Comparison of ENCODE assay signal across 8 cellular contexts in genomic region chrX:46903458-46904242, GRCh38. TPM values are rescaled to one million over a fixed set of nuclear protein-coding genes. Genes with fewer than 3 reads are reported as not detected.
DNase-seq lines count a peak whose midpoint lies in the region; ATAC-seq, FAIRE-seq and TF ChIP-seq lines count a peak whose summit lies in the region.

No MANE protein-coding gene starts in this region.

- CTCF ChIA-PET in HepG2 (lab: Yijun Ruan, JAX; ENCODE audit: low intra/inter-chr PET ratio, low total read pairs): interaction anchor here (0.5 to 2.1 kb wide), 6 partner anchors 10 to 475 kb away, joined by 3 to 33 read pairs (median 4); partner anchors contain the start of gene SLC9A7

- no peak for TF ChIP-seq POLR2A in HepG2 (IDR thresholded peaks at IDR 0.05; ENCODE audit: insufficient read depth in 1 of 2, low read depth in 2 of 2, low read length in 2 of 2)

- peak overlapping the region; percentile 74 for H3K4me2 ChIP-seq in HepG2 (ENCODE audit: low read depth, low read length)

- 0 out of 2 replicates have a peak overlapping the region, but pooled peaks have one; percentile 39 for H3K9ac ChIP-seq in HepG2 (ENCODE audit: insufficient read depth, low read depth, low read length)

- no CpG with 5 or more reads among the region's 14 CpGs for WGBS in HepG2 (ENCODE audit: low lambda C conversion rate)

- H3K9me3 ChIP-seq in HepG2 (ENCODE audit: low read length): no peaks in the 10 kb centered on the region

- POLR2A ChIA-PET in HepG2 (lab: Yijun Ruan, JAX): no interaction called here

- no peaks in the 10 kb centered on the region for H3K36me3 ChIP-seq in HepG2 (replicated peaks in 1 of 2; ENCODE audit: control insufficient read depth in 1 of 2, insufficient read depth in 2 of 2, low read length in 2 of 2)

- no peak overlapping the region for H3K27ac ChIP-seq in HepG2 (ENCODE audit: extremely low read length, insufficient read depth, low read length)

- no peaks in the 10 kb centered on the region for H3K79me2 ChIP-seq in HepG2 (ENCODE audit: insufficient read depth, low read length)

- peak; percentile 92 for TF ChIP-seq CTCF in HepG2 (CRISPR knock-in tag; IDR thresholded peaks at IDR 0.05)

- 0 out of 2 replicates have a peak, but pooled peaks cover 5% of the 10 kb centered on the region for H3K4me1 ChIP-seq in HepG2 (ENCODE audit: insufficient read depth, low read length)

- peak; percentile 80 for TF ChIP-seq RAD21 in HepG2 (CRISPR knock-in tag; IDR thresholded peaks at IDR 0.05)

- H2AFZ ChIP-seq in HepG2 (ENCODE audit: low read length): peak overlapping the region; percentile 97

- H4K20me1 ChIP-seq in HepG2 (ENCODE audit: insufficient read depth, low read length): no peaks in the 10 kb centered on the region

- peak; percentile 28 to 34 for DNase-seq in AML-193 (lab: John Stamatoyannopoulos, UW)
- peak; percentile 79 for DNase-seq in NCI-H345 treated with DMSO at 0.1 percent for 48 hours (lab: John Stamatoyannopoulos, UW; ENCODE audit: unreplicated experiment)
- DNase-seq in activated CD4-positive, alpha-beta T cell treated with anti-CD3 and anti-CD28 coated beads for 48 hours: peak; percentile 63
- DNase-seq in dermis microvascular lymphatic vessel endothelial cell (ENCODE audit: low read depth in 2 of 2): peak; percentile 61 to 80
- DNase-seq in HepG2 (ENCODE audit: low spot score): peak; percentile 69
- DNase-seq in stimulated activated CD4-positive, alpha-beta T cell treated with anti-CD3 and anti-CD28 coated beads, Interleukin-4, amount 100 ng/mL, for 4 hours: peak; percentile 36 to 54

- ATAC-seq in GM19025 (IDR thresholded peaks at IDR 0.05; ENCODE audit: low read depth, unreplicated experiment) (peak; percentile 92), HG03378 (IDR thresholded peaks at IDR 0.05; ENCODE audit: unreplicated experiment) (peak; percentile 79), HepG2 (peak; percentile 100)

- H3K4me3 ChIP-seq in HepG2 (replicated peaks in 1 of 3; ENCODE audit: insufficient read depth in 1 of 3, low read depth in 2 of 3, low read length in 3 of 3): peak overlapping the region; percentile 56 to 77 (median 59); a peak in 5 of 6 replicates

- no peak for TF ChIP-seq EP300 in HepG2 (IDR thresholded peaks at IDR 0.05; ENCODE audit: low read depth in 2 of 2, low read length in 2 of 2)
- TF ChIP-seq EP300 in HepG2 (CRISPR knock-in tag; IDR thresholded peaks at IDR 0.05; ENCODE audit: borderline replicate concordance): no peak

- BruUV-seq in HepG2 (replicated peaks; lab: Mats Ljungman, UMichigan): no TSS peak

- peak; percentile 36 for FAIRE-seq in HepG2 (lab: Jason Lieb, UNC)

- H3K27me3 ChIP-seq in HepG2 (ENCODE audit: control insufficient read depth in 1 of 2, insufficient read depth in 2 of 2, low read length in 2 of 2): no peaks in the 10 kb centered on the region

- in situ Hi-C loops in HepG2 (cut with HindIII; ENCODE audit: extremely low pct_ligation_motif_present, low pct_unique_long_range_greater_than_20kb): no loop called here

- intact Hi-C loops in HepG2 (cut with micrococcal nuclease; ENCODE audit: unreplicated experiment): loop anchor here (1.0 to 5.0 kb wide), 4 partner anchors 49 to 179 kb away; no protein-coding TSS in a partner anchor

TF ChIP-seq in HepG2, 621 proteins besides CTCF, POLR2A, EP300 and RAD21 (continues in another document):
- no peak for TF ChIP-seq ZNF7 (CRISPR knock-in tag; IDR thresholded peaks at IDR 0.05)
- TF ChIP-seq NFRKB (IDR thresholded peaks at IDR 0.05): no peak
- no peak for TF ChIP-seq NFIC (IDR thresholded peaks at IDR 0.05; ENCODE audit: low read length)
- TF ChIP-seq ZFP1 (CRISPR knock-in tag; IDR thresholded peaks at IDR 0.05): no peak
- TF ChIP-seq CBX5 (CRISPR knock-in tag; IDR thresholded peaks at IDR 0.05; ENCODE audit: borderline replicate concordance): peak; percentile 42; the same call in 1 of the 2 replicates
- TF ChIP-seq SMC3 (IDR thresholded peaks at IDR 0.05; ENCODE audit: low read length): peak; percentile 31; the same call in 1 of the 2 replicates
- TF ChIP-seq MZF1 (CRISPR knock-in tag; IDR thresholded peaks at IDR 0.05; ENCODE audit: borderline replicate concordance): no peak
- no peak for TF ChIP-seq HOXA5 (CRISPR knock-in tag; IDR thresholded peaks at IDR 0.05)
- TF ChIP-seq ZBTB37 (CRISPR knock-in tag; IDR thresholded peaks at IDR 0.05): no peak; the same call in 1 of the 2 replicates
- no peak for TF ChIP-seq LBX2 (CRISPR knock-in tag; IDR thresholded peaks at IDR 0.05; ENCODE audit: borderline replicate concordance)
- peak; percentile 50; the same call in 1 of the 2 replicates for TF ChIP-seq MXD4 (CRISPR knock-in tag; IDR thresholded peaks at IDR 0.05)
- no peak for TF ChIP-seq FOXJ3 (CRISPR knock-in tag; IDR thresholded peaks at IDR 0.05; ENCODE audit: borderline replicate concordance)
- no peak for TF ChIP-seq BORCS8-MEF2B (CRISPR knock-in tag; IDR thresholded peaks at IDR 0.05)
- TF ChIP-seq SSRP1 (CRISPR knock-in tag; IDR thresholded peaks at IDR 0.05): no peak
- TF ChIP-seq MAZ (IDR thresholded peaks at IDR 0.05; ENCODE audit: borderline replicate concordance, low read depth, low read length): no peak
- 0 out of 2 replicates have a peak, but pooled peaks have one; percentile 38 for TF ChIP-seq MAZ (CRISPR knock-in tag; IDR thresholded peaks at IDR 0.05; ENCODE audit: low read depth)
- no peak for TF ChIP-seq PCBP2 (optimal IDR thresholded peaks at IDR 0.05; ENCODE audit: low read depth, low read length, poor library complexity, severe bottlenecking)
- TF ChIP-seq POGZ (CRISPR knock-in tag; IDR thresholded peaks at IDR 0.05): peak; percentile 47; the same call in 1 of the 2 replicates
- peak; percentile 16; the same call in 1 of the 2 replicates for TF ChIP-seq GABPB1 (CRISPR knock-in tag; IDR thresholded peaks at IDR 0.05)

RNA-seq across cellular contexts. Expression of gene JADE3, which starts 8.6 kb away (rescaled TPM):
- 8.5 and 12.8 TPM in 2 replicates for total RNA-seq in dermis microvascular lymphatic vessel endothelial cell
- total RNA-seq in HepG2 (2016; rRNA removed; fragmentation: Illumina TruSeq; extraction: Trizol): 7.7 and 16.9 TPM in 2 replicates
- total RNA-seq in HepG2 (2016; cell fraction: cytosol; rRNA removed; fragmentation: Illumina TruSeq; extraction: Trizol; ENCODE audit: low read depth): 1.0 and 1.6 TPM in 2 replicates
- total RNA-seq in HepG2 (2016; cell fraction: insoluble cytoplasmic fraction; rRNA removed; fragmentation: Illumina TruSeq; extraction: Trizol): 7.4 and 14.6 TPM in 2 replicates
- total RNA-seq in HepG2 (2016; cell fraction: membrane; rRNA removed; fragmentation: Illumina TruSeq; extraction: Trizol): 4.6 and 5.1 TPM in 2 replicates
- total RNA-seq in HepG2 (2016; cell fraction: nucleus; rRNA removed; fragmentation: Illumina TruSeq; extraction: Trizol): 7.6 and 8.0 TPM in 2 replicates
- 7.8 and 8.2 TPM in 2 replicates for polyA plus RNA-seq in HepG2 (2011; rRNA removed)
- polyA plus RNA-seq in HepG2 (2011; cell fraction: cytosol; rRNA removed): 4.0 and 5.8 TPM in 2 replicates
- polyA plus RNA-seq in HepG2 (2011; cell fraction: nucleus; rRNA removed): 4.2 and 5.2 TPM in 2 replicates
- polyA plus RNA-seq in HepG2 (2012): 8.5 and 8.8 TPM in 2 replicates
- 0.50 and 0.54 TPM in 2 replicates for polyA plus RNA-seq in HepG2 (2016; cell fraction: cytosol; fragmentation: Illumina TruSeq; extraction: Trizol; ENCODE audit: low read depth)
- 14.0 TPM in 2 replicates for polyA plus RNA-seq in HepG2 (2016; cell fraction: insoluble cytoplasmic fraction; fragmentation: Illumina TruSeq; extraction: Trizol; ENCODE audit: low read depth)
- polyA plus RNA-seq in HepG2 (2016; cell fraction: membrane; fragmentation: Illumina TruSeq; extraction: Trizol; ENCODE audit: low read depth): 2.4 and 2.9 TPM in 2 replicates
- 11.0 and 11.4 TPM in 2 replicates for polyA plus RNA-seq in HepG2 (2016; cell fraction: nucleus; fragmentation: Illumina TruSeq; extraction: Trizol; ENCODE audit: insufficient read depth, low read depth)
- polyA minus RNA-seq in HepG2 (2011; rRNA and poly(A)+ RNA removed; ENCODE audit: low replicate concordance): 6.2 and 27.6 TPM in 2 replicates
- polyA minus RNA-seq in HepG2 (2011; cell fraction: cytosol; rRNA and poly(A)+ RNA removed): 6.2 and 7.2 TPM in 2 replicates
- polyA minus RNA-seq in HepG2 (2011; cell fraction: nucleus; rRNA and poly(A)+ RNA removed): 7.5 and 8.7 TPM in 2 replicates
